In the genomic region with DNA sequence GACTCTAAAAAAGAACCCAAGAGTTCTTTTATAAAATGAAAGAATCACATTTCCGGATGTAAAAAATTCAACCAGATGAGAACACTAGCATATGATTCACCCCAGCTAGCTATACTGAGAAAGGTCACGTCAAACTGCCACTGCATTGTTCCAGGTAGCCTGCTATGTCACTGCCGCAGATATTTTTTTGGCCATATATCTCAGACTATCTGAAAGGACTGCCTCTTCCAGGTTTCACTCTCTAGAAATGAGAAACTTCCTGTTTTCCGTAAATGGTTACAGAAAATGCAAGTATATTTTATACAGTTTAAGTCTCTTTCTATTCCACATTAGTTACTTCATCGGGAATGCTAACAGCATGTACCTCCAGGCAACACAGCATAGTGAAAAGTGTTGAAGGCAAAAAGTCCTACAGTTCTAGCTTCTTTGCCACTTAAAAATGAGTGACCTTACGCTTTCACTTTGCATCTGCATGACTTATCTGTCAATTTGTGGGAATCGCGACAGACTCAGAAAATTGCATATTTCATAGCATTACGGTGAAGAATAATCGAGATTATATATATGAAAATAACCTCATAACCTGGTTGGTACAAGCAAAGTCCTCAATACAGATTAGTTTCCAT, we compare ENCODE assay signal across 9 cellular contexts.
DNase-seq lines count a peak whose midpoint lies in the region; ATAC-seq, FAIRE-seq and TF ChIP-seq lines count a peak whose summit lies in the region.
"Had no signal": no experiment of that assay in that cellular context is flagged by ENCODE, and none has a peak within 500 bp of the region (broad histone marks: within the 10 kb centered on the region; RNA-seq: fewer than 3 reads in every experiment).

No MANE protein-coding gene starts in this region.

- H3K9me3 Mint-ChIP-seq in activated naive CD8-positive, alpha-beta T cell treated with anti-CD3 and anti-CD28 coated beads, Interleukin-2, amount 50 U/mL, for 24 hours = no peaks in the 10 kb centered on the region
- no peaks in the 10 kb centered on the region for H3K9me3 Mint-ChIP-seq in stimulated activated naive CD8-positive, alpha-beta T cell treated with anti-CD3 and anti-CD28 coated beads, Interleukin-15, amount 100 ng/mL, for 72 hours
- no peaks in the 10 kb centered on the region for H3K9me3 Mint-ChIP-seq in neural progenitor cell

- 60% methylated on average over 10 of the region's 10 CpGs for WGBS in right lobe of liver (ENCODE audit: insufficient coverage, low coverage, low lambda C conversion rate, missing lambda C conversion rate)
- 98% methylated on average over 10 of the region's 10 CpGs for whole genome bisulfite sequencing in HepG2 (ENCODE audit: low lambda C conversion rate)

- H3K27ac Mint-ChIP-seq in activated naive CD8-positive, alpha-beta T cell treated with anti-CD3 and anti-CD28 coated beads, Interleukin-2, amount 50 U/mL, for 24 hours = peak overlapping the region; percentile 92
- peak overlapping the region; percentile 96 to 99 for H3K27ac Mint-ChIP-seq in stimulated activated naive CD8-positive, alpha-beta T cell treated with anti-CD3 and anti-CD28 coated beads, Interleukin-15, amount 100 ng/mL, for 72 hours
- H3K27ac Mint-ChIP-seq in neural progenitor cell = no peak overlapping the region

- H3K27ac ChIP-seq in right lobe of liver = no peak overlapping the region
- no peak overlapping the region for H3K27ac ChIP-seq in HepG2 (ENCODE audit: extremely low read length, insufficient read depth, low read length)
- H3K27ac ChIP-seq in neural progenitor cell = no peak overlapping the region
- H3K27ac ChIP-seq: lower lobe of right lung had no signal

- H3K4me3 Mint-ChIP-seq in activated naive CD8-positive, alpha-beta T cell treated with anti-CD3 and anti-CD28 coated beads, Interleukin-2, amount 50 U/mL, for 24 hours = peak overlapping the region; percentile 78
- H3K4me3 Mint-ChIP-seq in stimulated activated naive CD8-positive, alpha-beta T cell treated with anti-CD3 and anti-CD28 coated beads, Interleukin-15, amount 100 ng/mL, for 72 hours = peak overlapping the region; percentile 77 to 86
- H3K4me3 Mint-ChIP-seq in neural progenitor cell = no peak overlapping the region

- no peaks in the 10 kb centered on the region for H3K36me3 ChIP-seq in right lobe of liver
- H3K36me3 ChIP-seq in HepG2 (replicated peaks in 1 of 2; ENCODE audit: control insufficient read depth in 1 of 2, insufficient read depth in 2 of 2, low read length in 2 of 2) = no peaks in the 10 kb centered on the region
- no peaks in the 10 kb centered on the region for H3K36me3 ChIP-seq in neural progenitor cell
- H3K36me3 ChIP-seq: lower lobe of right lung had no signal

- intact Hi-C loops in right lobe of liver (cut with DNase I) (no loop called here), HepG2 (cut with micrococcal nuclease; ENCODE audit: unreplicated experiment) (no loop called here)

- POLR2A ChIA-PET in HepG2 (lab: Yijun Ruan, JAX) = no interaction called here

- H3K9ac ChIP-seq in HepG2 (ENCODE audit: insufficient read depth, low read depth, low read length) = no peak overlapping the region
- no peak overlapping the region for H3K9ac ChIP-seq in neural progenitor cell

- H3K4me1 ChIP-seq in right lobe of liver (no peaks in the 10 kb centered on the region), HepG2 (ENCODE audit: insufficient read depth, low read length) (no peaks in the 10 kb centered on the region), neural progenitor cell (peaks cover 31% of the 10 kb centered on the region)

- H3K4me3 ChIP-seq in right lobe of liver = no peak overlapping the region
- H3K4me3 ChIP-seq in HepG2 (replicated peaks in 1 of 3; ENCODE audit: insufficient read depth in 1 of 3, low read depth in 2 of 3, low read length in 3 of 3) = no peak overlapping the region
- H3K4me3 ChIP-seq in neural progenitor cell = no peak overlapping the region
- H3K4me3 ChIP-seq: lower lobe of right lung had no signal

- DNase-seq in right lobe of liver (no peak), HepG2 (ENCODE audit: low spot score) (no peak), KBM-7 (peak; percentile 60), neural progenitor cell (ENCODE audit: low spot score) (no peak), NCI-H1105 treated with DMSO at 0.1 percent for 48 hours (lab: John Stamatoyannopoulos, UW) (no peak)
- DNase-seq in activated naive CD8-positive, alpha-beta T cell treated with anti-CD3 and anti-CD28 coated beads, Interleukin-2, amount 50 U/mL, for 24 hours = peak; percentile 33
- DNase-seq in stimulated activated naive CD8-positive, alpha-beta T cell treated with anti-CD3 and anti-CD28 coated beads, Interleukin-15, amount 100 ng/mL, for 72 hours = peak; percentile 25 to 50
- DNase-seq: lower lobe of right lung had no signal

- H3K9me3 ChIP-seq in right lobe of liver (no peaks in the 10 kb centered on the region), HepG2 (ENCODE audit: low read length) (no peaks in the 10 kb centered on the region), neural progenitor cell (ENCODE audit: low read depth) (no peaks in the 10 kb centered on the region)
- H3K9me3 ChIP-seq: lower lobe of right lung had no signal

- H3K27me3 ChIP-seq in right lobe of liver (no peaks in the 10 kb centered on the region), HepG2 (ENCODE audit: control insufficient read depth in 1 of 2, insufficient read depth in 2 of 2, low read length in 2 of 2) (no peaks in the 10 kb centered on the region), neural progenitor cell (no peaks in the 10 kb centered on the region)

- TF ChIP-seq CTCF in right lobe of liver (IDR thresholded peaks at IDR 0.05) (no peak), HepG2 (CRISPR knock-in tag; IDR thresholded peaks at IDR 0.05) (no peak), neural progenitor cell (IDR thresholded peaks at IDR 0.05) (no peak)

- H3K79me2 ChIP-seq in HepG2 (ENCODE audit: insufficient read depth, low read length) (peaks cover 38% of the 10 kb centered on the region), neural progenitor cell (ENCODE audit: low read depth) (peaks cover 100% of the 10 kb centered on the region)

- in situ Hi-C loops in HepG2 (cut with HindIII; ENCODE audit: extremely low pct_ligation_motif_present, low pct_unique_long_range_greater_than_20kb) (no loop called here), KBM-7 (cut with MboI; ENCODE audit: low pct_unique_long_range_greater_than_20kb, low sequenced_read_pairs) (no loop called here)

- BruUV-seq in HepG2 (replicated peaks; lab: Mats Ljungman, UMichigan) = no TSS peak

- TF ChIP-seq RAD21 in HepG2 (CRISPR knock-in tag; IDR thresholded peaks at IDR 0.05) = no peak

- H2AFZ ChIP-seq in HepG2 (ENCODE audit: low read length) (no peak overlapping the region), neural progenitor cell (replicated peaks) (no peak overlapping the region)

- TF ChIP-seq POLR2A in right lobe of liver (IDR thresholded peaks at IDR 0.05) (no peak), HepG2 (IDR thresholded peaks at IDR 0.05; ENCODE audit: insufficient read depth in 1 of 2, low read depth in 2 of 2, low read length in 2 of 2) (no peak)

- no peaks in the 10 kb centered on the region for H3K27me3 Mint-ChIP-seq in activated naive CD8-positive, alpha-beta T cell treated with anti-CD3 and anti-CD28 coated beads, Interleukin-2, amount 50 U/mL, for 24 hours
- no peaks in the 10 kb centered on the region for H3K27me3 Mint-ChIP-seq in stimulated activated naive CD8-positive, alpha-beta T cell treated with anti-CD3 and anti-CD28 coated beads, Interleukin-15, amount 100 ng/mL, for 72 hours
- H3K27me3 Mint-ChIP-seq in neural progenitor cell (ENCODE audit: insufficient read depth, low read depth) = peaks cover 2% of the 10 kb centered on the region

- peaks cover 60% of the 10 kb centered on the region for H3K4me1 Mint-ChIP-seq in activated naive CD8-positive, alpha-beta T cell treated with anti-CD3 and anti-CD28 coated beads, Interleukin-2, amount 50 U/mL, for 24 hours
- peaks cover 64% of the 10 kb centered on the region for H3K4me1 Mint-ChIP-seq in stimulated activated naive CD8-positive, alpha-beta T cell treated with anti-CD3 and anti-CD28 coated beads, Interleukin-15, amount 100 ng/mL, for 72 hours
- H3K4me1 Mint-ChIP-seq in neural progenitor cell = peaks cover 9% of the 10 kb centered on the region

- FAIRE-seq in HepG2 (lab: Jason Lieb, UNC) = no peak

- peaks cover 2% of the 10 kb centered on the region for H3K36me3 Mint-ChIP-seq in activated naive CD8-positive, alpha-beta T cell treated with anti-CD3 and anti-CD28 coated beads, Interleukin-2, amount 50 U/mL, for 24 hours (ENCODE audit: low read depth)
- no peaks in the 10 kb centered on the region for H3K36me3 Mint-ChIP-seq in neural progenitor cell

- ATAC-seq in right lobe of liver (peak in 3 of 4 donors; percentile 38 to 46 (median 40)), HepG2 (no peak), HG03571 (IDR thresholded peaks at IDR 0.05; ENCODE audit: unreplicated experiment) (no peak)
- peak; percentile 99 for ATAC-seq in activated naive CD8-positive, alpha-beta T cell treated with anti-CD3 and anti-CD28 coated beads, Interleukin-2, amount 50 U/mL, for 24 hours
- peak; percentile 100 for ATAC-seq in stimulated activated naive CD8-positive, alpha-beta T cell treated with anti-CD3 and anti-CD28 coated beads, Interleukin-15, amount 100 ng/mL, for 72 hours

- H4K20me1 ChIP-seq in HepG2 (ENCODE audit: insufficient read depth, low read length) = peaks cover 7% of the 10 kb centered on the region
- H4K20me1 ChIP-seq in neural progenitor cell (ENCODE audit: low read depth) = peaks cover 96% of the 10 kb centered on the region

- TF ChIP-seq EP300 in HepG2 (IDR thresholded peaks at IDR 0.05; ENCODE audit: low read depth in 2 of 2, low read length in 2 of 2) (no peak), HepG2 (CRISPR knock-in tag; IDR thresholded peaks at IDR 0.05; ENCODE audit: borderline replicate concordance) (no peak)

- H3F3A ChIP-seq in neural progenitor cell (ENCODE audit: low read depth) = peaks cover 6% of the 10 kb centered on the region

- H3K4me2 ChIP-seq in HepG2 (ENCODE audit: low read depth, low read length) (no peak overlapping the region), neural progenitor cell (no peak overlapping the region)

- CTCF ChIA-PET in HepG2 (lab: Yijun Ruan, JAX; ENCODE audit: low intra/inter-chr PET ratio, low total read pairs) = no interaction called here

TF ChIP-seq in HepG2, 621 proteins besides CTCF, POLR2A, EP300 and RAD21 (continues in another document):
- TF ChIP-seq ZFP62 (CRISPR knock-in tag; IDR thresholded peaks at IDR 0.05) = no peak
- TF ChIP-seq BORCS8-MEF2B (CRISPR knock-in tag; IDR thresholded peaks at IDR 0.05) = no peak
- no peak for TF ChIP-seq KDM3A (CRISPR knock-in tag; IDR thresholded peaks at IDR 0.05; ENCODE audit: low read depth)
- TF ChIP-seq, protein P1, sequence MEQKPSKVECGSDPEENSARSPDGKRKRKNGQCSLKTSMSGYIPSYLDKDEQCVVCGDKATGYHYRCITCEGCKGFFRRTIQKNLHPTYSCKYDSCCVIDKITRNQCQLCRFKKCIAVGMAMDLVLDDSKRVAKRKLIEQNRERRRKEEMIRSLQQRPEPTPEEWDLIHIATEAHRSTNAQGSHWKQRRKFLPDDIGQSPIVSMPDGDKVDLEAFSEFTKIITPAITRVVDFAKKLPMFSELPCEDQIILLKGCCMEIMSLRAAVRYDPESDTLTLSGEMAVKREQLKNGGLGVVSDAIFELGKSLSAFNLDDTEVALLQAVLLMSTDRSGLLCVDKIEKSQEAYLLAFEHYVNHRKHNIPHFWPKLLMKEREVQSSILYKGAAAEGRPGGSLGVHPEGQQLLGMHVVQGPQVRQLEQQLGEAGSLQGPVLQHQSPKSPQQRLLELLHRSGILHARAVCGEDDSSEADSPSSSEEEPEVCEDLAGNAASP (CRISPR knock-in tag; IDR thresholded peaks at IDR 0.05; ENCODE audit: borderline replicate concordance) = no peak

Comparison
In these comparisons a context has a peak if more than half of its experiments do, and no peak if none do; other contexts are left out.
1. ATAC-seq: peak in right lobe of liver (3 of 4), activated naive CD8-positive, alpha-beta T cell treated with anti-CD3 and anti-CD28 coated beads, Interleukin-2, amount 50 U/mL, for 24 hours (single experiment) and stimulated activated naive CD8-positive, alpha-beta T cell treated with anti-CD3 and anti-CD28 coated beads, Interleukin-15, amount 100 ng/mL, for 72 hours (single experiment); none in HepG2 (single experiment) and HG03571 (single experiment).
2. DNase-seq: peak in KBM-7 (single experiment), activated naive CD8-positive, alpha-beta T cell treated with anti-CD3 and anti-CD28 coated beads, Interleukin-2, amount 50 U/mL, for 24 hours (single experiment) and stimulated activated naive CD8-positive, alpha-beta T cell treated with anti-CD3 and anti-CD28 coated beads, Interleukin-15, amount 100 ng/mL, for 72 hours (2 of 2); none in right lobe of liver (0 of 3), HepG2 (single experiment), neural progenitor cell (single experiment) and NCI-H1105 treated with DMSO at 0.1 percent for 48 hours (single experiment).